ENCODE assay signal across 8 cellular contexts in the genomic region with DNA sequence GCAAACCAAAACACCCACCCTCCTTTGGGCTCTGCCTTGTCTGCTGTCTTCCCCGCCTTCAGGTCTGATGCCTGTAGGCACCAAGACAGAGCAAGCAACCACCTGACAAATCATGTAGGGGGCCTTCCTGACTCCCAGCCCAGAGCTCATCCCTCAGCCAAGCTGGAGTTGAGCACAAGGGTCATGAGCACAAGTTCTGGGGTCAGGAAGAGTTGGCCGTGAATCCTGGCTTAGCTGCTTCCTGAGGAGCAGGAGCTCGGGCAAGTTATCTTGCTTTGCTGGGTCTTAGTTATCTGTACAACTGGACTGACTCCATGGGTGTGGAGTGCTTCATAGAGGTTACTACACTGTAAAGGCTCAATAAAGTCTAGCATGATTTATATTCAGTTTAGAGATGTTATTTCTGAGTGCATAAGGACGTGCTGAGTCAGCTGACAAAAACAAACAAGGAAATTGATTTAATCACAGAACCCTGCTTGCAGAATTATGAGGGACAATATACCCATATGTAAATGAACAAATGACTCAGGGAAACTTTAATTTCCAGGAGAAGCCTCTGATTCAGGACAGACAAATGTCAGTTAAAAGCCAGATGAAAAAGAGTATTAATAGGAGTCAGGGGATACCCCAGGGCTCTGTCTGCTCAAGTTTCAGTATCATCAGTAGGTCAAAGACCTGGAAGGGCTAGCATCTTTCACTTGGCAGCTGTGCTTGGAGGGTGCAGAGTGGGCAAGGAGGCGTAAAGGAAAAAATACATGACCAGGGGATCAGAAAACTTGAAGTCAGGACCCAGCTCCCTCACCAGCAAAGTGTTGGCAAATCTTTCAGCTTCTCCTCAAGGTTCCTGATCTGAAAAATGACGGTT. TPM values are rescaled to one million over a fixed set of nuclear protein-coding genes. Genes with fewer than 3 reads are reported as not detected.
DNase-seq lines count a peak whose midpoint lies in the region; ATAC-seq, FAIRE-seq and TF ChIP-seq lines count a peak whose summit lies in the region.

No MANE protein-coding gene starts in this region.

- H3K9ac ChIP-seq in IMR-90 (ENCODE audit: low read depth, low read length): no peak overlapping the region

- ATAC-seq in IMR-90 (ENCODE audit: low read depth): peak; percentile 53
- peak in 1 of 3 donors; percentile 4 for ATAC-seq in natural killer cell
- ATAC-seq in HG02973 (IDR thresholded peaks at IDR 0.05; ENCODE audit: unreplicated experiment): no peak
- ATAC-seq in GM18498 (IDR thresholded peaks at IDR 0.05; ENCODE audit: unreplicated experiment): no peak

- POLR2A ChIA-PET in CD4-positive, alpha-beta memory T cell (lab: Charles Lee; ENCODE audit: partially characterized antibody): interaction anchor here (0.9 to 7.7 kb wide), 19 partner anchors 9 to 327 kb away, joined by 3 to 103 read pairs (median 12); partner anchors contain the start of genes APOA1, APOA5, PAFAH1B2 and SIDT2
- POLR2A ChIA-PET in IMR-90 (lab: Charles Lee; ENCODE audit: unreplicated experiment): no interaction called here

- H3K4me3 Mint-ChIP-seq in CD4-positive, alpha-beta memory T cell: peak overlapping the region in 7 of 8 donors; percentile 53 to 90 (median 77)
- peak overlapping the region; percentile 88 for H3K4me3 Mint-ChIP-seq in natural killer cell

- H2BK15ac ChIP-seq in IMR-90 (ENCODE audit: low read depth, low read length): peak overlapping the region; percentile 3; the same call in 1 of the 3 replicates

- peaks cover 13% of the 10 kb centered on the region for H3K36me3 ChIP-seq in CD4-positive, alpha-beta memory T cell (ENCODE audit: insufficient read depth, low read length)
- H3K36me3 ChIP-seq in IMR-90 (ENCODE audit: control insufficient read depth, insufficient read depth, low read length) (peaks cover 11% of the 10 kb centered on the region; the same call in 1 of the 2 replicates), bronchial epithelial cell (ENCODE audit: control insufficient read depth, insufficient read depth, low read length) (peaks cover 5% of the 10 kb centered on the region)

- peak overlapping the region in 1 of 2 experiments; percentile 20; a peak in 1 of 4 replicates for H4K8ac ChIP-seq in IMR-90 (ENCODE audit: low read depth in 2 of 2, low read length in 2 of 2)

- no peaks in the 10 kb centered on the region for H3K9me3 ChIP-seq in CD4-positive, alpha-beta memory T cell (ENCODE audit: control insufficient read depth in 1 of 2, low read length in 2 of 2)
- H3K9me3 ChIP-seq in IMR-90 (ENCODE audit: control insufficient read depth, insufficient read depth, low read length): no peaks in the 10 kb centered on the region

- intact Hi-C loops in CD4-positive, alpha-beta memory T cell (cut with micrococcal nuclease): loop anchor here (1.0 to 5.0 kb wide), 5 partner anchors 16 to 380 kb away; partner anchors contain the start of genes APOA5, BUD13, PCSK7 and RNF214
- intact Hi-C loops in IMR-90 (cut with micrococcal nuclease): loop anchor here (10.0 kb wide), 1 partner anchor 372 kb away; no protein-coding TSS in a partner anchor
- intact Hi-C loops in natural killer cell (cut with micrococcal nuclease): loop anchor here (1.0 to 5.0 kb wide), 3 partner anchors 60 to 378 kb away; partner anchors contain the start of genes APOA5 and BUD13

- H3K9me3 Mint-ChIP-seq in CD4-positive, alpha-beta memory T cell: peaks cover 0 to 4% (median 0%) of the 10 kb centered on the region in 8 donors
- no peaks in the 10 kb centered on the region for H3K9me3 Mint-ChIP-seq in natural killer cell

- 83% methylated on average over 1 of the region's 6 CpGs; no CpG with 5 or more reads in 1 of the 2 experiments for WGBS in IMR-90 (ENCODE audit: extremely low coverage in 2 of 2, insufficient read length in 1 of 2), 2 experiments

- dilution Hi-C loops in IMR-90 (cut with HindIII; ENCODE audit: low sequenced_read_pairs, unreplicated experiment): no loop called here

- H3K27ac Mint-ChIP-seq in CD4-positive, alpha-beta memory T cell: peak overlapping the region; percentile 83 to 98 (median 95)
- H3K27ac Mint-ChIP-seq in natural killer cell: peak overlapping the region; percentile 92 to 93

- peak overlapping the region; percentile 61 for H2BK120ac ChIP-seq in IMR-90 (ENCODE audit: low read depth, low read length)

- CTCF ChIA-PET in CD4-positive, alpha-beta memory T cell (lab: Charles Lee; ENCODE audit: partially characterized antibody): interaction anchor here (1.2 to 12.6 kb wide), 10 partner anchors 13 to 291 kb away, joined by 3 to 168 read pairs (median 6); partner anchors contain the start of genes APOA1, APOA5, BUD13 and PAFAH1B2
- CTCF ChIA-PET in IMR-90 (lab: Yijun Ruan, JAX): interaction anchor here (0.9 to 1.4 kb wide), 3 partner anchors 12 to 26 kb away, joined by 3 to 4 read pairs (median 3); no protein-coding TSS in a partner anchor

- peaks cover 81% of the 10 kb centered on the region for H3K4me1 ChIP-seq in CD4-positive, alpha-beta memory T cell (ENCODE audit: insufficient read depth, low read length)
- peaks cover 17% of the 10 kb centered on the region for H3K4me1 ChIP-seq in IMR-90 (ENCODE audit: control insufficient read depth, insufficient read depth, low read length)

- no peak for TF ChIP-seq POLR2A in IMR-90 (IDR thresholded peaks at IDR 0.05; ENCODE audit: low read depth, low read length)

- peaks cover 6 to 30% of the 10 kb centered on the region in 2 experiments; a peak in 3 of 4 replicates for H3K79me1 ChIP-seq in IMR-90 (ENCODE audit: low read depth in 1 of 2, low read length in 2 of 2)

- peak overlapping the region; percentile 30; the same call in 1 of the 2 replicates for H3K4me2 ChIP-seq in IMR-90 (ENCODE audit: low read depth, low read length)

- H2BK5ac ChIP-seq in IMR-90 (ENCODE audit: low read depth, low read length, poor library complexity, severe bottlenecking): no peak overlapping the region

- BruUV-seq in IMR-90 (replicated peaks; lab: Mats Ljungman, UMichigan): no TSS peak

- peaks cover 67 to 79% (median 74%) of the 10 kb centered on the region in 4 donors for H3K4me1 Mint-ChIP-seq in CD4-positive, alpha-beta memory T cell
- peaks cover 65 to 69% of the 10 kb centered on the region in 2 donors for H3K4me1 Mint-ChIP-seq in natural killer cell

- H4K91ac ChIP-seq in IMR-90 (ENCODE audit: insufficient read depth, low read depth, low read length): no peak overlapping the region

- peak overlapping the region; percentile 47; the same call in 1 of the 2 replicates for H2BK20ac ChIP-seq in IMR-90 (ENCODE audit: low read depth, low read length)

- in situ Hi-C loops in IMR-90 (cut with MboI; ENCODE audit: low sequenced_read_pairs): no loop called here

- 0 out of 2 replicates have a peak overlapping the region, but pooled peaks have one; percentile 10 for H4K5ac ChIP-seq in IMR-90 (ENCODE audit: low read depth, low read length)

- H3K27me3 ChIP-seq in CD4-positive, alpha-beta memory T cell (ENCODE audit: insufficient read depth, low read length): no peaks in the 10 kb centered on the region
- H3K27me3 ChIP-seq in IMR-90 (ENCODE audit: control insufficient read depth, insufficient read depth, low read length) (no peaks in the 10 kb centered on the region), bronchial epithelial cell (ENCODE audit: control insufficient read depth, insufficient read depth, low read length) (no peaks in the 10 kb centered on the region)

- H4K20me1 ChIP-seq in IMR-90 (ENCODE audit: insufficient read depth, low read length): peaks cover 17% of the 10 kb centered on the region

- H2AFZ ChIP-seq in IMR-90 (replicated peaks; ENCODE audit: low read length, poor library complexity): no peak overlapping the region

- H3K27ac ChIP-seq in CD4-positive, alpha-beta memory T cell (ENCODE audit: low read depth, low read length): peak overlapping the region; percentile 52
- peak overlapping the region; percentile 55 for H3K27ac ChIP-seq in IMR-90 (ENCODE audit: insufficient read depth, low read length)

- H3K27me3 Mint-ChIP-seq in CD4-positive, alpha-beta memory T cell: no peaks in the 10 kb centered on the region
- no peaks in the 10 kb centered on the region for H3K27me3 Mint-ChIP-seq in natural killer cell (ENCODE audit: low read depth in 2 of 2)

- peak overlapping the region; percentile 11; the same call in 1 of the 2 replicates for H3K23ac ChIP-seq in IMR-90 (ENCODE audit: low read depth, low read length)

- TF ChIP-seq RAD21 in IMR-90 (IDR thresholded peaks at IDR 0.05; ENCODE audit: low read length): no peak

- no peak for FAIRE-seq in bronchial epithelial cell (lab: Jason Lieb, UNC)

- H3K36me3 Mint-ChIP-seq in CD4-positive, alpha-beta memory T cell: peaks cover 17 to 18% of the 10 kb centered on the region in 2 donors
- H3K36me3 Mint-ChIP-seq in natural killer cell: no peaks in the 10 kb centered on the region

- peak overlapping the region in 1 of 2 donors; percentile 38 for H3K4me3 ChIP-seq in CD4-positive, alpha-beta memory T cell (ENCODE audit: low read length in 2 of 2)
- H3K4me3 ChIP-seq in IMR-90 (ENCODE audit: insufficient read depth, low read depth, low read length) (no peak overlapping the region), bronchial epithelial cell (ENCODE audit: low read depth, low read length) (no peak overlapping the region)

- H3K4ac ChIP-seq in IMR-90 (ENCODE audit: low read depth, low read length): peak overlapping the region; percentile 44

- no peak overlapping the region for H2AK9ac ChIP-seq in IMR-90 (replicated peaks; ENCODE audit: low read depth, low read length, poor library complexity)

- H3K9me1 ChIP-seq in IMR-90 (ENCODE audit: insufficient read depth, low read length): peaks cover 19% of the 10 kb centered on the region

- H3K56ac ChIP-seq in IMR-90 (ENCODE audit: extremely low read depth, insufficient read depth, low read length): no peak overlapping the region

- peak overlapping the region; percentile 39 for H3K18ac ChIP-seq in IMR-90 (ENCODE audit: low read depth, low read length)

- TF ChIP-seq CTCF in IMR-90 (conservative IDR thresholded peaks at IDR 0.05; ENCODE audit: low read depth, low read length) (no peak), bronchial epithelial cell (IDR thresholded peaks at IDR 0.05; ENCODE audit: insufficient read depth, low read length, severe bottlenecking) (no peak), natural killer cell (IDR thresholded peaks at IDR 0.05) (no peak)

- H2AK5ac ChIP-seq in IMR-90 (ENCODE audit: low read depth, low read length): peak overlapping the region; percentile 20

- H3K14ac ChIP-seq in IMR-90 (replicated peaks; ENCODE audit: low read depth, low read length): peak overlapping the region; percentile 18

- DNase-seq in CD4-positive, alpha-beta memory T cell: no peak
- DNase-seq in IMR-90 (peak; percentile 57), bronchial epithelial cell (ENCODE audit: low read depth) (peak; percentile 77), natural killer cell (no peak), NCI-H2081 treated with DMSO at 0.1 percent for 48 hours (lab: John Stamatoyannopoulos, UW) (no peak), NCI-H187 (lab: John Stamatoyannopoulos, UW) (no peak)

RNA-seq across cellular contexts. Expression of gene APOA1, which starts 15.1 kb away (rescaled TPM):
- total RNA-seq in CD4-positive, alpha-beta memory T cell: under 1 TPM in 1 of 2 experiments, not detected in 1; 0.75 TPM
- polyA plus RNA-seq in CD4-positive, alpha-beta memory T cell: under 1 TPM in 1 of 2 donors, not detected in 1; 0.50 TPM
- 0.18 and 0.56 TPM in 2 replicates for total RNA-seq in IMR-90 (2012; rRNA removed)
- 0.89 and 0.98 TPM in 2 replicates for polyA plus RNA-seq in IMR-90 (2012; rRNA removed)
- polyA plus RNA-seq in IMR-90 (2012; cell fraction: cytosol; rRNA removed): 0.57 and 1.9 TPM in 2 replicates
- polyA plus RNA-seq in IMR-90 (2012; cell fraction: nucleus; rRNA removed; ENCODE audit: low replicate concordance): 0.24 and 0.37 TPM in 2 replicates
- total RNA-seq in bronchial epithelial cell: not detected in 2 replicates
- under 1 TPM in 2 of 3 donors, not detected in 1; 0.54 to 0.87 TPM for total RNA-seq in natural killer cell

RNA-seq across cellular contexts. Expression of gene APOC3, which starts 22.8 kb away (rescaled TPM):
- total RNA-seq in CD4-positive, alpha-beta memory T cell: not detected
- polyA plus RNA-seq in CD4-positive, alpha-beta memory T cell: not detected
- total RNA-seq in IMR-90 (2012; rRNA removed) (not detected in 2 replicates), bronchial epithelial cell (not detected in 2 replicates), natural killer cell (not detected)
- not detected in 2 replicates for polyA plus RNA-seq in IMR-90 (2012; rRNA removed)
- not detected in 2 replicates for polyA plus RNA-seq in IMR-90 (2012; cell fraction: cytosol; rRNA removed)
- polyA plus RNA-seq in IMR-90 (2012; cell fraction: nucleus; rRNA removed; ENCODE audit: low replicate concordance): not detected in 2 replicates

RNA-seq across cellular contexts. Expression of gene APOA4, which starts 29.4 kb away (rescaled TPM):
- total RNA-seq in CD4-positive, alpha-beta memory T cell: not detected
- not detected for polyA plus RNA-seq in CD4-positive, alpha-beta memory T cell
- total RNA-seq in IMR-90 (2012; rRNA removed): not detected in 2 replicates
- polyA plus RNA-seq in IMR-90 (2012; rRNA removed): not detected in 2 replicates
- not detected in 2 replicates for polyA plus RNA-seq in IMR-90 (2012; cell fraction: cytosol; rRNA removed)
- polyA plus RNA-seq in IMR-90 (2012; cell fraction: nucleus; rRNA removed; ENCODE audit: low replicate concordance): not detected in 2 replicates
- not detected in 2 replicates for total RNA-seq in bronchial epithelial cell
- total RNA-seq in natural killer cell: not detected

Comparison
In these comparisons a context has a peak if more than half of its experiments do, and no peak if none do; other contexts are left out.
1. DNase-seq: peak in IMR-90 (single experiment) and bronchial epithelial cell (single experiment); none in CD4-positive, alpha-beta memory T cell (0 of 5), natural killer cell (single experiment), NCI-H2081 treated with DMSO at 0.1 percent for 48 hours (single experiment) and NCI-H187 (0 of 2).